Comparison of ENCODE assay signal across 14 cellular contexts in the genomic region with DNA sequence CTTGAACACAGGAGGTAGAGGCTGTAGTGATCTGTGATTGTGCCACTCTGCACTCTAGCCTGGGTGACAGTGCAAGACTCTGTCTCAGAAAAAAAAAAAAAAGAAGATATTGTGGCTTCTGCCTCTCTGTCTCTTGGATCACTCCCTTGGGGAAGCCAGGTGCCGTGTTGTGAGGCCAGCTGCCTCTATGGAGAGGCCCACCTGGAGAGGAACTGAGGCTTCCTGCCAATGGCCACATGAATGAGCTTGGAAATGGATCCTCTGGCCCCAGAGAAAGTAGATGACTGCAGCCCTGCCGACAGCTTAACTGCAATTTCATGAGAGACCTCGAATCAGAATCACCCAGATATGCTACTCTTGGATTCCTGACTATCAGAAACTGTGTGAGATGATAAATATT. TPM values are rescaled to one million over a fixed set of nuclear protein-coding genes. Genes with fewer than 3 reads are reported as not detected.
DNase-seq lines count a peak whose midpoint lies in the region; ATAC-seq lines count a peak whose summit lies in the region.
"Had no signal": no experiment of that assay in that cellular context is flagged by ENCODE, and none has a peak within 500 bp of the region (broad histone marks: within the 10 kb centered on the region; RNA-seq: fewer than 3 reads in every experiment).

No MANE protein-coding gene starts in this region.

- H3K14ac ChIP-seq in trophoblast cell (ENCODE audit: low read length) = no peak overlapping the region

- H4K8ac ChIP-seq in trophoblast cell (ENCODE audit: low read depth, low read length) = no peak overlapping the region

- peaks cover 5 to 6% of the 10 kb centered on the region in 2 donors for H3K9me3 Mint-ChIP-seq in stimulated activated naive B cell treated with anti-CD40 and anti-IgM and Interleukin-4, amounts not matched to agents 10 μg/mL and 1 μg/mL and 100 μg/mL, for 72 hours

- peak overlapping the region in 3 of 11 experiments; percentile 35 to 49 (median 45); a peak in 4 of 22 replicates for H3K9ac ChIP-seq in BLaER1 treated with 17β-estradiol and CSF1 and Interleukin-3, amounts not matched to agents 10 nM and 100 nM
- no peak overlapping the region for H3K9ac ChIP-seq in trophoblast cell (ENCODE audit: low read length)

- H3K27ac Mint-ChIP-seq in stimulated activated naive B cell treated with anti-CD40 and anti-IgM and Interleukin-4, amounts not matched to agents 10 μg/mL and 1 μg/mL and 100 μg/mL, for 72 hours = no peak overlapping the region

- peaks cover 3 to 5% of the 10 kb centered on the region in 2 donors for H3K36me3 Mint-ChIP-seq in stimulated activated naive B cell treated with anti-CD40 and anti-IgM and Interleukin-4, amounts not matched to agents 10 μg/mL and 1 μg/mL and 100 μg/mL, for 72 hours

- no peak overlapping the region for H4K12ac ChIP-seq in trophoblast cell (ENCODE audit: low read depth, low read length)

- peak overlapping the region; percentile 27 for H2BK120ac ChIP-seq in trophoblast cell (ENCODE audit: insufficient read depth, low read length, poor library complexity)

- peak overlapping the region; percentile 51 for H4K91ac ChIP-seq in trophoblast cell (ENCODE audit: low read depth, low read length)

- peak overlapping the region in 9 of 11 experiments; percentile 26 to 79 (median 58); a peak in 16 of 22 replicates for H3K4me2 ChIP-seq in BLaER1 treated with 17β-estradiol and CSF1 and Interleukin-3, amounts not matched to agents 10 nM and 100 nM
- H3K4me2 ChIP-seq in trophoblast cell (ENCODE audit: low read length) = no peak overlapping the region

- H3K4me3 Mint-ChIP-seq in stimulated activated naive B cell treated with anti-CD40 and anti-IgM and Interleukin-4, amounts not matched to agents 10 μg/mL and 1 μg/mL and 100 μg/mL, for 72 hours = no peak overlapping the region

- no peak for ATAC-seq in stimulated activated naive B cell treated with anti-CD40 and anti-IgM and Interleukin-4, amounts not matched to agents 10 μg/mL and 1 μg/mL and 100 μg/mL, for 72 hours (replicated peaks)

- H3K79me1 ChIP-seq in trophoblast cell (ENCODE audit: low read length) = peaks cover 4% of the 10 kb centered on the region

- no peaks in the 10 kb centered on the region for H3K27me3 Mint-ChIP-seq in stimulated activated naive B cell treated with anti-CD40 and anti-IgM and Interleukin-4, amounts not matched to agents 10 μg/mL and 1 μg/mL and 100 μg/mL, for 72 hours

- peak overlapping the region in 5 of 11 experiments; percentile 11 to 72 (median 61); a peak in 8 of 22 replicates for H3K27ac ChIP-seq in BLaER1 treated with 17β-estradiol and CSF1 and Interleukin-3, amounts not matched to agents 10 nM and 100 nM
- peak overlapping the region; percentile 23 for H3K27ac ChIP-seq in KOPT-K1 (ENCODE audit: low read depth, low read length, poor library complexity, severe bottlenecking)
- no peak overlapping the region for H3K27ac ChIP-seq in trophoblast cell (ENCODE audit: low read depth, low read length)
- H3K27ac ChIP-seq: C4-2B, RWPE1 had no signal

- peaks cover 15 to 25% of the 10 kb centered on the region in 2 donors for H3K4me1 Mint-ChIP-seq in stimulated activated naive B cell treated with anti-CD40 and anti-IgM and Interleukin-4, amounts not matched to agents 10 μg/mL and 1 μg/mL and 100 μg/mL, for 72 hours

- no peak overlapping the region for H2AFZ ChIP-seq in trophoblast cell (ENCODE audit: insufficient read depth, low read length, poor library complexity)

- H3K27me3 ChIP-seq in BLaER1 treated with 17β-estradiol and CSF1 and Interleukin-3, amounts not matched to agents 10 nM and 100 nM = no peaks in the 10 kb centered on the region
- H3K27me3 ChIP-seq in trophoblast cell (ENCODE audit: insufficient read depth, low read length) = no peaks in the 10 kb centered on the region

- H3K4ac ChIP-seq in trophoblast cell (ENCODE audit: low read depth, low read length) = no peak overlapping the region

- WGBS in trophoblast cell (ENCODE audit: extremely low coverage, insufficient coverage, insufficient read length) = no CpG with 5 or more reads among the region's 3 CpGs

- no peaks in the 10 kb centered on the region for H3K79me2 ChIP-seq in trophoblast cell (ENCODE audit: control insufficient read depth, insufficient read depth, low read length, poor library complexity)

- no peaks in the 10 kb centered on the region for H3K36me3 ChIP-seq in BLaER1 treated with 17β-estradiol and CSF1 and Interleukin-3, amounts not matched to agents 10 nM and 100 nM
- H3K36me3 ChIP-seq in KOPT-K1 (ENCODE audit: insufficient read depth, low read length) = no peaks in the 10 kb centered on the region
- no peaks in the 10 kb centered on the region for H3K36me3 ChIP-seq in trophoblast cell (ENCODE audit: control insufficient read depth in 1 of 2, insufficient read depth in 2 of 2, low read length in 2 of 2)

- DNase-seq in NCI-H2171 treated with DMSO at 0.1 percent for 48 hours (lab: John Stamatoyannopoulos, UW) (peak; percentile 84), trophoblast cell (no peak), NCI-H1930 (lab: John Stamatoyannopoulos, UW) (no peak), iPS-NIHi7 (ENCODE audit: extremely low spot score) (no peak)
- DNase-seq in stimulated activated naive B cell treated with anti-CD40 and anti-IgM and Interleukin-4, amounts not matched to agents 10 μg/mL and 1 μg/mL and 100 μg/mL, for 72 hours = no peak
- DNase-seq: GOT3, KG1, NCI-H2029 treated with DMSO at 0.1 percent for 48 hours, SIG-M5, T-helper 1 cell had no signal

- H2AK5ac ChIP-seq in trophoblast cell (ENCODE audit: low read length) = no peak overlapping the region

- H3K18ac ChIP-seq in trophoblast cell (ENCODE audit: low read length) = no peak overlapping the region

- peak overlapping the region; percentile 86 for H2BK12ac ChIP-seq in trophoblast cell (ENCODE audit: low read length)

- no peak overlapping the region for H2BK5ac ChIP-seq in trophoblast cell (ENCODE audit: low read depth, low read length, poor library complexity)

- H3K4me1 ChIP-seq in BLaER1 treated with 17β-estradiol and CSF1 and Interleukin-3, amounts not matched to agents 10 nM and 100 nM = peaks cover 20 to 54% (median 46%) of the 10 kb centered on the region in 10 experiments
- peaks cover 16 to 21% of the 10 kb centered on the region in 2 experiments for H3K4me1 ChIP-seq in trophoblast cell (ENCODE audit: control insufficient read depth in 1 of 2, insufficient read depth in 2 of 2, low read length in 2 of 2)

- no peak overlapping the region for H3K23ac ChIP-seq in trophoblast cell (ENCODE audit: low read length)

- no peak overlapping the region for H3K4me3 ChIP-seq in BLaER1 treated with 17β-estradiol and CSF1 and Interleukin-3, amounts not matched to agents 10 nM and 100 nM
- H3K4me3 ChIP-seq in trophoblast cell (ENCODE audit: low read depth, low read length) = no peak overlapping the region

- peaks cover 2 to 17% (median 11%) of the 10 kb centered on the region in 11 experiments; a peak in 15 of 22 replicates for H3K9me3 ChIP-seq in BLaER1 treated with 17β-estradiol and CSF1 and Interleukin-3, amounts not matched to agents 10 nM and 100 nM (replicated peaks in 1 of 11)
- no peaks in the 10 kb centered on the region for H3K9me3 ChIP-seq in KOPT-K1 (ENCODE audit: insufficient read depth, low read length, poor library complexity, severe bottlenecking)
- H3K9me3 ChIP-seq in trophoblast cell (ENCODE audit: insufficient read depth, low read depth, low read length) = no peaks in the 10 kb centered on the region

- H4K20me1 ChIP-seq in BLaER1 treated with 17β-estradiol and CSF1 and Interleukin-3, amounts not matched to agents 10 nM and 100 nM = no peaks in the 10 kb centered on the region

RNA-seq across cellular contexts. Expression of gene AK2, which starts 19.7 kb away (rescaled TPM):
- polyA plus RNA-seq in trophoblast cell (2013) = 81.3 and 83.7 TPM in 2 replicates

RNA-seq across cellular contexts. Expression of gene AZIN2, which starts 24.5 kb away (rescaled TPM):
- polyA plus RNA-seq in trophoblast cell (2013) = 4.4 and 5.3 TPM in 2 replicates
